ENCODE assay signal across 1 cellular context in genomic region chr5:54249210-54250028, GRCh38.
TF ChIP-seq lines count a peak whose summit lies in the region.

No MANE protein-coding gene starts in this region.

TF ChIP-seq in K562, 482 proteins besides CTCF, POLR2A, EP300 and RAD21 (continued from another document):
- peak; percentile 70; the same call in 1 of the 2 replicates for TF ChIP-seq ZBTB40 (IDR thresholded peaks at IDR 0.05)
- TF ChIP-seq ZBTB40 (CRISPR knock-in tag; IDR thresholded peaks at IDR 0.05) = no peak
- no peak for TF ChIP-seq NR2F6 (CRISPR knock-in tag; IDR thresholded peaks at IDR 0.05)
- TF ChIP-seq DPF2 (IDR thresholded peaks at IDR 0.05) = peak; percentile 43; the same call in 1 of the 2 replicates
- TF ChIP-seq CHCHD3 (CRISPR knock-in tag; IDR thresholded peaks at IDR 0.05) = no peak
- peak in 1 of 2 experiments; percentile 46; a peak in 1 of 4 replicates for TF ChIP-seq MLLT1 (IDR thresholded peaks at IDR 0.05)
- no peak for TF ChIP-seq PTBP1 (IDR thresholded peaks at IDR 0.05; ENCODE audit: low read depth, low read length)
- no peak for TF ChIP-seq TRIM28 (IDR thresholded peaks at IDR 0.05)
- TF ChIP-seq CGGBP1 (CRISPR knock-in tag; IDR thresholded peaks at IDR 0.05) = no peak
- no peak for TF ChIP-seq ZNF655 (CRISPR knock-in tag; IDR thresholded peaks at IDR 0.05)
- TF ChIP-seq ZC3H11A (IDR thresholded peaks at IDR 0.05; ENCODE audit: low read depth, low read length) = no peak
- peak; percentile 55; the same call in 1 of the 2 replicates for TF ChIP-seq PKNOX1 (IDR thresholded peaks at IDR 0.05)
- peak; percentile 35; the same call in 1 of the 2 replicates for TF ChIP-seq SMARCE1 (IDR thresholded peaks at IDR 0.05)
- TF ChIP-seq ZFP30 (CRISPR knock-in tag; IDR thresholded peaks at IDR 0.05; ENCODE audit: borderline replicate concordance) = no peak
- TF ChIP-seq NCOA2 (IDR thresholded peaks at IDR 0.05; ENCODE audit: partially characterized antibody in 2 of 2) = peak in 1 of 2 experiments; percentile 22
- no peak for TF ChIP-seq FIP1L1 (IDR thresholded peaks at IDR 0.05; ENCODE audit: low read depth, low read length, poor library complexity, severe bottlenecking)
- TF ChIP-seq PRDM10 (IDR thresholded peaks at IDR 0.05; ENCODE audit: partially characterized antibody) = no peak
